In the genomic region with DNA sequence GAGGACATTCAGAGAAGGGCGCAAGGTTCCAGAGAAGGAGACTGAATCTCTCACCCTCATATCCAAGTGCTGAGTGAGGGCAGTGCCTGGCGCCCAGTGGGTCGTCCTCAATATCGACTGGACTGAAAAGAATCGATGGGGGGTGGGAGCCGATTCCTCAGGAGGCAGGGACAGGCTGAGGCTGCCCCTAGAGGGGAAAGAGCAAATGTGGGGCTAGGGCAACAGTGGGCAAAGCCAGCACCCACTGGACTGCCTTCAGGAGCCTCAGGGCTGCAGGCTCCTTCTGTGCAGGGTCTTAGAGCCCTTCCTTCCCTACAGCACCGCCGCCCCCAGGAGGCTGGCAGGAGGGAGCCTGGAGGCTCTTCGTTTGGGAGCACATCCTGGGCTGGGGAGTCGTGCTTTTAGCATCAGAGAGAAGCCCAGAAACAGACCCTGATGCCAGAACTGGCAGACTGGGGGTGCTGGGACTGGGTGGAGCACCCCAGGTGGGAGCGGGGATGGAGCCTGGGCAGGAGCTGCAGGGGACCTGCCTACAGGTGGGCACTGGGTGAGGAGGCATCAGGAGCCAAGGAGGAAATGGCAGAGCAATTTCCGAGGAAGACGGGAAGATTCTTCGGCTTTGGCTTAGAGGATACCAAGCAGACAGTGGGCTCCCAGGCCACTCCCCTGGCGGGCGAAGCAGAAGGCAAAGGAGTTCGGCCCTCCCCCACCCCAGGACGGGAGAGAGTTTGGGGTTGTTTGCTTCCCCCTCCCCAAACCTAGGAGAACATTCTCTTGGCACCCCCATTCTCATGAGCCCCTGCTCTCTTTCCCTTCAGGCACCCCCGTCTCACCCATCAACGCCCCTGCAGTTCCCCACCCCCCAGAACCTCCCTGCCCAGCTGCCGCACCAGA, we compare ENCODE assay signal across 10 cellular contexts. TPM values are rescaled to one million over a fixed set of nuclear protein-coding genes. Genes with fewer than 3 reads are reported as not detected.
DNase-seq lines count a peak whose midpoint lies in the region; FAIRE-seq and TF ChIP-seq lines count a peak whose summit lies in the region.
"Had no signal": no experiment of that assay in that cellular context is flagged by ENCODE, and none has a peak within 500 bp of the region (broad histone marks: within the 10 kb centered on the region; RNA-seq: fewer than 3 reads in every experiment).

No MANE protein-coding gene starts in this region.

- H3K4me3 ChIP-seq in dorsolateral prefrontal cortex (peak overlapping the region; percentile 26 to 77 (median 63)), neuron (ENCODE audit: low read length) (peak overlapping the region; percentile 50)

- H3K9me3 ChIP-seq in neuron (ENCODE audit: low read length), result no peaks in the 10 kb centered on the region

- peak; percentile 26 for DNase-seq in COLO668 (lab: John Stamatoyannopoulos, UW; ENCODE audit: unreplicated experiment)
- DNase-seq in NCI-H69 (lab: John Stamatoyannopoulos, UW), result peak; percentile 58
- DNase-seq in dorsolateral prefrontal cortex, result no peak
- DNase-seq in effector CD4-positive, alpha-beta T cell, result no peak
- no peak for DNase-seq in activated effector memory CD4-positive, alpha-beta T cell treated with Interleukin-2 at 50 U/mL for 16 hours
- DNase-seq in activated gamma-delta T cell (lab: John Stamatoyannopoulos, UW), result no peak
- DNase-seq in GM12891 (ENCODE audit: insufficient read length, low spot score), result no peak
- DNase-seq: activated CD4-positive, alpha-beta T cell treated with anti-CD3 and anti-CD28 coated beads, Interleukin-2, amount 50 U/mL, for 4 hours; stimulated activated CD4-positive, alpha-beta T cell treated with anti-CD3 and anti-CD28 coated beads, Interleukin-12 subunit alpha, Interleukin-12 subunit beta, amount 100 ng/mL, for 4 hours had no signal

- no peak for TF ChIP-seq CTCF in dorsolateral prefrontal cortex (IDR thresholded peaks at IDR 0.05 in 54 of 56, conservative IDR thresholded peaks at IDR 0.05 in 2 of 56; ENCODE audit: low read depth in 1 of 56, partially characterized antibody in 56 of 56)

- peaks cover 0 to 14% (median 0%) of the 10 kb centered on the region in 45 donors for H3K27me3 ChIP-seq in dorsolateral prefrontal cortex
- H3K27me3 ChIP-seq in neuron (ENCODE audit: insufficient read depth, low read length), result peaks cover 29% of the 10 kb centered on the region

- H3K36me3 ChIP-seq in neuron (ENCODE audit: insufficient read depth, low read length), result no peaks in the 10 kb centered on the region

- no peak for TF ChIP-seq POLR2A in GM12891 (IDR thresholded peaks at IDR 0.05; ENCODE audit: low read depth, low read length)

- H2AFZ ChIP-seq in neuron (ENCODE audit: low read depth, low read length), result peak overlapping the region; percentile 13

- intact Hi-C loops in dorsolateral prefrontal cortex (cut with DNase I), result loop anchor here (5.0 to 10.0 kb wide), 3 partner anchors 132 to 158 kb away; no protein-coding TSS in a partner anchor

- peaks cover 43% of the 10 kb centered on the region for H3K4me1 ChIP-seq in neuron (ENCODE audit: insufficient read depth, low read length)

- H3K27ac ChIP-seq in dorsolateral prefrontal cortex, result peak overlapping the region in 44 of 59 donors; percentile 3 to 89 (median 65)

- no peak for FAIRE-seq in GM12891 (lab: Jason Lieb, UNC)

TF ChIP-seq in GM12891, 5 proteins besides CTCF, POLR2A, EP300 and RAD21:
- TF ChIP-seq SPI1 (IDR thresholded peaks at IDR 0.05; ENCODE audit: low read depth, low read length) (no peak), TAF1 (IDR thresholded peaks at IDR 0.05; ENCODE audit: low read depth, low read length) (no peak), PAX5 (IDR thresholded peaks at IDR 0.05; ENCODE audit: insufficient read depth, low read length, severe bottlenecking) (no peak)
TF ChIP-seq in GM12891: peak in this region for 0.

RNA-seq across cellular contexts. Expression of gene SYT7, which starts 1.2 kb away (rescaled TPM):
- 100 to 1,000 TPM in 115 of 120 experiments, 10 to 100 TPM in 5; 52.2 to 249 (median 173) TPM for total RNA-seq in dorsolateral prefrontal cortex
- polyA plus RNA-seq in GM12891 (2012; ENCODE audit: low read depth, missing spikeins), result not detected

Comparison
In these comparisons a context has a peak if more than half of its experiments do, and no peak if none do; other contexts are left out.
1. DNase-seq: peak in COLO668 (single experiment) and NCI-H69 (single experiment); none in dorsolateral prefrontal cortex (0 of 10), effector CD4-positive, alpha-beta T cell (single experiment), activated effector memory CD4-positive, alpha-beta T cell treated with Interleukin-2 at 50 U/mL for 16 hours (single experiment), activated gamma-delta T cell (single experiment) and GM12891 (single experiment).